In the genomic region with DNA sequence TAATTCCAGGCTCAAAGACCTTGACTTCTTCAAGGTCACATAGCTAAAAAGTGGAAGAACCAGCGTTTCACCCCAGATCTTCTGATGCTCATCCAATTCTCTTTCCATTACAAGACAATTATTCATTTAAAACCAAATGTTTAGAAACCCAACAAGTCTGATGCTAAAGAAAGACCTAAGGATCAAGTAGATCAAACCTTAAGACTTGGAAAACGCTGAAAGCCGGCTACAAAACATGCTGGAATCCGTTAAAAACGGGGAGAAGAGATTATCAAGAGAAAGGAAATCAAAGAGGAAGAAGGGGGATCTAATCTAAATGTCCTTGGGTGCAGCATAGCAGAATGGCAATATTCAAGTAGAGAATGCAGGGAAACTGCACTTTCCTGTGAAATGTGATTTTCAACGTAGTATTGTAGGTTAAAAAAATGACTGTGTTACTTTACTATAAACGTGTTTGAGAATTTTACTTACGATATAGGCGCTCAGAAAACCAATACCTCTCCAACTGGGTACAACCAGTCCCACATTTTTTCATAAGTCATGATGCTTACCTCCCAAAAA, we compare ENCODE assay signal across 8 cellular contexts. TPM values are rescaled to one million over a fixed set of nuclear protein-coding genes. Genes with fewer than 3 reads are reported as not detected.
DNase-seq lines count a peak whose midpoint lies in the region; ATAC-seq, FAIRE-seq and TF ChIP-seq lines count a peak whose summit lies in the region.

No MANE protein-coding gene starts in this region.

- H3K27me3 ChIP-seq in CD8-positive, alpha-beta T cell (ENCODE audit: insufficient read depth, low read length) = no peaks in the 10 kb centered on the region
- H3K27me3 ChIP-seq in pancreas = no peaks in the 10 kb centered on the region

- 9 to 11% methylated on average over 9 of the region's 9 CpGs for WGBS in pancreas, 2 donors

- H3K36me3 ChIP-seq in CD8-positive, alpha-beta T cell (ENCODE audit: insufficient read depth, low read length) = no peaks in the 10 kb centered on the region
- H3K36me3 ChIP-seq in OCI-LY7 (ENCODE audit: insufficient read depth, low read length) = no peaks in the 10 kb centered on the region
- H3K36me3 ChIP-seq in pancreas = no peaks in the 10 kb centered on the region

- H3K79me2 ChIP-seq in OCI-LY7 (ENCODE audit: insufficient read depth, low read depth, low read length) = no peaks in the 10 kb centered on the region; the same call in 1 of the 2 replicates

- H3K4me2 ChIP-seq in OCI-LY7 (ENCODE audit: low read length) = peak overlapping the region; percentile 97

- no peaks in the 10 kb centered on the region for H3K9me2 ChIP-seq in OCI-LY7 (ENCODE audit: insufficient read depth, low read length)

- peaks cover 5% of the 10 kb centered on the region for H3K36me3 Mint-ChIP-seq in CD8-positive, alpha-beta T cell

- peak overlapping the region; percentile 73 for H3K4me3 ChIP-seq in CD8-positive, alpha-beta T cell (ENCODE audit: low read depth, low read length)
- H3K4me3 ChIP-seq in OCI-LY7 (ENCODE audit: low read depth, low read length, poor library complexity, severe bottlenecking) (peak overlapping the region; percentile 80), pancreas (peak overlapping the region; percentile 48 to 80 (median 66))

- H3K27ac Mint-ChIP-seq in CD8-positive, alpha-beta T cell = peak overlapping the region; percentile 74

- H3K4me1 ChIP-seq in CD8-positive, alpha-beta T cell (ENCODE audit: insufficient read depth, low read length) = peaks cover 14% of the 10 kb centered on the region
- H3K4me1 ChIP-seq in OCI-LY7 (ENCODE audit: insufficient read depth, low read length, poor library complexity, severe bottlenecking) = peaks cover 11% of the 10 kb centered on the region
- H3K4me1 ChIP-seq in pancreas = peaks cover 5 to 25% (median 9%) of the 10 kb centered on the region in 3 donors

- ATAC-seq in CD8-positive, alpha-beta T cell = no peak
- no peak for ATAC-seq in pancreas
- ATAC-seq in HG03565 (IDR thresholded peaks at IDR 0.05; ENCODE audit: unreplicated experiment) = no peak

- H2AFZ ChIP-seq in OCI-LY7 (ENCODE audit: low read length) = peak overlapping the region; percentile 20; the same call in 1 of the 2 replicates

- H3K27ac ChIP-seq in CD8-positive, alpha-beta T cell (ENCODE audit: low read depth, low read length) = no peak overlapping the region
- H3K27ac ChIP-seq in OCI-LY7 (ENCODE audit: low read depth, low read length, poor library complexity, severe bottlenecking) (no peak overlapping the region), epithelial cell of prostate (peak overlapping the region; percentile 68), pancreas (peak overlapping the region in 3 of 4 donors; percentile 63 to 76 (median 73))

- intact Hi-C loops in CD8-positive, alpha-beta T cell (cut with DNase I, micrococcal nuclease) = loop anchor here (2.0 to 5.0 kb wide), 5 partner anchors 39 to 1254 kb away; partner anchors contain the start of genes RCOR1 (in 1 of the 2), XRCC3 (in 1 of the 2) and ZFYVE21 (in 1 of the 2)
- intact Hi-C loops in OCI-LY7 (cut with micrococcal nuclease; ENCODE audit: unreplicated experiment) = loop anchor here (5.0 kb wide), 1 partner anchor 284 kb away; the partner anchor contains the start of genes BAG5 and COA8
- intact Hi-C loops in pancreas (cut with DNase I) = loop anchor here in 1 of 3 donors (10.0 kb wide), 1 partner anchor 49 kb away; no protein-coding TSS in a partner anchor

- peak overlapping the region; percentile 90 for H3K4me3 Mint-ChIP-seq in CD8-positive, alpha-beta T cell

- no peaks in the 10 kb centered on the region for H3K9me3 Mint-ChIP-seq in CD8-positive, alpha-beta T cell

- no TSS peak for BruUV-seq in OCI-LY7 (replicated peaks; lab: Mats Ljungman, UMichigan)

- no peaks in the 10 kb centered on the region; the same call in 1 of the 2 replicates for H4K20me1 ChIP-seq in OCI-LY7 (ENCODE audit: insufficient read depth, low read length)

- H3K9me3 ChIP-seq in CD8-positive, alpha-beta T cell (ENCODE audit: low read length) = no peaks in the 10 kb centered on the region
- H3K9me3 ChIP-seq in OCI-LY7 (ENCODE audit: low read length) (no peaks in the 10 kb centered on the region), pancreas (no peaks in the 10 kb centered on the region)

- no peak for FAIRE-seq in pancreas (lab: Jason Lieb, UNC)

- H3K27me3 Mint-ChIP-seq in CD8-positive, alpha-beta T cell (ENCODE audit: low read depth) = no peaks in the 10 kb centered on the region

- H3K4me1 Mint-ChIP-seq in CD8-positive, alpha-beta T cell (ENCODE audit: low read depth) = peaks cover 20% of the 10 kb centered on the region

- CTCF ChIA-PET in CD8-positive, alpha-beta T cell (lab: Charles Lee) = interaction anchor here (0.6 to 1.0 kb wide), 2 partner anchors 64 to 759 kb away, joined by 3 read pairs; no protein-coding TSS in a partner anchor
- CTCF ChIA-PET in OCI-LY7 (lab: Charles Lee; ENCODE audit: unreplicated experiment) = no interaction called here

- no peak for TF ChIP-seq CTCF in CD8-positive, alpha-beta T cell (IDR thresholded peaks at IDR 0.05)
- TF ChIP-seq CTCF in OCI-LY7 (conservative IDR thresholded peaks at IDR 0.05; ENCODE audit: low read length) (no peak), pancreas (IDR thresholded peaks at IDR 0.05) (no peak)

- POLR2A ChIA-PET in CD8-positive, alpha-beta T cell (lab: Charles Lee) = no interaction called here
- POLR2A ChIA-PET in OCI-LY7 (lab: Charles Lee) = interaction anchor here (1.3 kb wide), 1 partner anchor 20 kb away, joined by 3 read pairs; no protein-coding TSS in a partner anchor

- DNase-seq in CD8-positive, alpha-beta T cell = no peak
- DNase-seq in OCI-LY7 (ENCODE audit: low spot score) (no peak), epithelial cell of prostate (ENCODE audit: low read depth, low spot score) (no peak), pancreas (no peak), AML-193 (lab: John Stamatoyannopoulos, UW) (no peak), SHP77 treated with DMSO at 0.1 percent for 48 hours (lab: John Stamatoyannopoulos, UW) (no peak), NCI-H1930 (lab: John Stamatoyannopoulos, UW) (no peak)

RNA-seq across cellular contexts. Expression of gene PPP1R13B, which starts 1.3 kb away (rescaled TPM):
- total RNA-seq in CD8-positive, alpha-beta T cell = 10 to 100 TPM; 20.9 to 22.6 TPM
- total RNA-seq in OCI-LY7 (2014; rRNA removed; shearing (Covaris generic)) = 8.2 and 9.7 TPM in 2 replicates
- total RNA-seq in OCI-LY7 (2022) = 13.1 and 18.9 TPM in 2 replicates
- 10 to 100 TPM; 20.9 to 33.9 (median 24.5) TPM for total RNA-seq in pancreas
- polyA plus RNA-seq in pancreas = 10 to 100 TPM; 31.4 to 33.8 TPM

Comparison
In these comparisons a context has a peak if more than half of its experiments do, and no peak if none do; other contexts are left out.
1. H3K27ac ChIP-seq: peak in epithelial cell of prostate (single experiment) and pancreas (3 of 4); none in CD8-positive, alpha-beta T cell (single experiment) and OCI-LY7 (single experiment).
2. Peak in every context shown above with its lines, with median percentiles within 50 percentile points of each other: H3K4me3 ChIP-seq.